Comparison of ENCODE assay signal across 20 cellular contexts in the genomic region with DNA sequence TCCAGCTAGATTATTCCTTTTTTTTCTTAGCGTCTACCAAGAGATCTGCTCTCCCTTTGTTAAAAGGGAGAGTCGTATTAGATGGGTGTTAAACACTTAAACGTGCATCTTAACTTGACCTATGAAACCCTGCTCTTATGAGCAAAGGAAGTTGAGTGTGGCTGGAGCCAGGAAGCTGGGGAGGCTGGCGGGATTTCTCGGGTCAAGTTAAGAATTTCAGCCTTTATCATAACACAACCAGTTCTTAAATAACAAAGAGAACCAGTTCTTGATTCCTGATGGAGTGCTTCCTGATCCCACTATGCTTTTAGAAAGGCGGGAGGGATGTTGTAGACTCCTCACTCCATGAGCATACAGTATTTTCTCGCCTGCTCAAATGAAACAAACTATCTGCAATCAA.
DNase-seq lines count a peak whose midpoint lies in the region; ATAC-seq and TF ChIP-seq lines count a peak whose summit lies in the region.
"Had no signal": no experiment of that assay in that cellular context is flagged by ENCODE, and none has a peak within 500 bp of the region (broad histone marks: within the 10 kb centered on the region; RNA-seq: fewer than 3 reads in every experiment).

No MANE protein-coding gene starts in this region.

- no peaks in the 10 kb centered on the region for H3K27me3 Mint-ChIP-seq in activated T-helper 17 cell treated with anti-CD3 and anti-CD28 coated beads, Interleukin-2, amount 50 U/mL, for 72 hours

- H3K36me3 ChIP-seq in H7 (replicated peaks; ENCODE audit: control insufficient read depth, insufficient read depth, low read length) (no peaks in the 10 kb centered on the region), iPS-20b (ENCODE audit: insufficient read depth, low read depth, low read length) (no peaks in the 10 kb centered on the region), brain microvascular endothelial cell (replicated peaks) (no peaks in the 10 kb centered on the region)
- H3K36me3 ChIP-seq: SJCRH30 had no signal

- H3K36me3 Mint-ChIP-seq in activated T-helper 17 cell treated with anti-CD3 and anti-CD28 coated beads, Interleukin-2, amount 50 U/mL, for 72 hours (ENCODE audit: low read depth), result peaks cover 79% of the 10 kb centered on the region

- no peak overlapping the region; the same call in 1 of the 2 replicates for H3K9ac ChIP-seq in iPS-20b (ENCODE audit: low read depth, low read length)
- H3K9ac ChIP-seq: GM23248 had no signal

- peaks cover 15% of the 10 kb centered on the region for H3K4me1 ChIP-seq in iPS-20b (ENCODE audit: insufficient read depth, low read length)
- H3K4me1 ChIP-seq: BE2C, SJCRH30 had no signal

- no peak overlapping the region for H3K4me3 Mint-ChIP-seq in activated T-helper 17 cell treated with anti-CD3 and anti-CD28 coated beads, Interleukin-2, amount 50 U/mL, for 72 hours

- peak overlapping the region; percentile 31 for H3K27ac Mint-ChIP-seq in activated T-helper 17 cell treated with anti-CD3 and anti-CD28 coated beads, Interleukin-2, amount 50 U/mL, for 72 hours

- in situ Hi-C loops in brain microvascular endothelial cell (cut with HindIII; ENCODE audit: low pct_ligation_motif_present, low sequenced_read_pairs), result no loop called here

- no peak for TF ChIP-seq CTCF in brain microvascular endothelial cell (IDR thresholded peaks at IDR 0.05; ENCODE audit: low read depth, low read length, missing control alignments)

- no peak overlapping the region for H3K4me3 ChIP-seq in H7 (ENCODE audit: insufficient read depth, low read depth, low read length)
- peak overlapping the region; percentile 9; the same call in 1 of the 2 replicates for H3K4me3 ChIP-seq in iPS-20b (ENCODE audit: low read length)
- no peak overlapping the region for H3K4me3 ChIP-seq in brain microvascular endothelial cell (ENCODE audit: low read depth, low read length)
- H3K4me3 ChIP-seq: GM12878, GM23248, SJCRH30 had no signal

- no peaks in the 10 kb centered on the region for H3K9me3 ChIP-seq in iPS-20b (ENCODE audit: insufficient read depth, low read depth, low read length)
- H3K9me3 ChIP-seq: BE2C, SJCRH30 had no signal

- H3K27ac ChIP-seq in iPS-20b (ENCODE audit: low read length) (no peak overlapping the region), brain microvascular endothelial cell (no peak overlapping the region)
- H3K27ac ChIP-seq: GM23248, SJCRH30 had no signal

- DNase-seq in H7, result peak; percentile 22
- DNase-seq in pulmonary artery endothelial cell (ENCODE audit: low read depth, low spot score), result peak; percentile 57
- DNase-seq in brain microvascular endothelial cell, result no peak
- DNase-seq: BE2C, COR-L47, DND-41, GM23248, KG1, NCI-H1092, NCI-H1436 treated with DMSO at 0.1 percent for 48 hours, NCI-H1930, NCI-H2227 treated with DMSO at 0.1 percent for 48 hours, NCI-H510A treated with DMSO at 0.1 percent for 48 hours, OCI-M1, SJCRH30 had no signal

- H3K4me1 Mint-ChIP-seq in activated T-helper 17 cell treated with anti-CD3 and anti-CD28 coated beads, Interleukin-2, amount 50 U/mL, for 72 hours, result peaks cover 13% of the 10 kb centered on the region

- no peak for ATAC-seq in activated T-helper 17 cell treated with anti-CD3 and anti-CD28 coated beads, Interleukin-2, amount 50 U/mL, for 72 hours (replicated peaks)
- ATAC-seq in GM19351 (IDR thresholded peaks at IDR 0.05; ENCODE audit: unreplicated experiment), result no peak
- no peak for ATAC-seq in GM21717 (IDR thresholded peaks at IDR 0.05; ENCODE audit: unreplicated experiment)
- ATAC-seq: GM12878 had no signal

- H3K9me3 Mint-ChIP-seq in activated T-helper 17 cell treated with anti-CD3 and anti-CD28 coated beads, Interleukin-2, amount 50 U/mL, for 72 hours, result peaks cover 3% of the 10 kb centered on the region

- H3K27me3 ChIP-seq in H7 (ENCODE audit: control insufficient read depth, insufficient read depth, low read length), result no peaks in the 10 kb centered on the region
- H3K27me3 ChIP-seq in iPS-20b (ENCODE audit: insufficient read depth, low read length), result no peaks in the 10 kb centered on the region
- H3K27me3 ChIP-seq in brain microvascular endothelial cell (replicated peaks), result no peaks in the 10 kb centered on the region
- H3K27me3 ChIP-seq: BE2C, SJCRH30 had no signal
